23 cellular contexts compared by ENCODE assay signal in the genomic region with DNA sequence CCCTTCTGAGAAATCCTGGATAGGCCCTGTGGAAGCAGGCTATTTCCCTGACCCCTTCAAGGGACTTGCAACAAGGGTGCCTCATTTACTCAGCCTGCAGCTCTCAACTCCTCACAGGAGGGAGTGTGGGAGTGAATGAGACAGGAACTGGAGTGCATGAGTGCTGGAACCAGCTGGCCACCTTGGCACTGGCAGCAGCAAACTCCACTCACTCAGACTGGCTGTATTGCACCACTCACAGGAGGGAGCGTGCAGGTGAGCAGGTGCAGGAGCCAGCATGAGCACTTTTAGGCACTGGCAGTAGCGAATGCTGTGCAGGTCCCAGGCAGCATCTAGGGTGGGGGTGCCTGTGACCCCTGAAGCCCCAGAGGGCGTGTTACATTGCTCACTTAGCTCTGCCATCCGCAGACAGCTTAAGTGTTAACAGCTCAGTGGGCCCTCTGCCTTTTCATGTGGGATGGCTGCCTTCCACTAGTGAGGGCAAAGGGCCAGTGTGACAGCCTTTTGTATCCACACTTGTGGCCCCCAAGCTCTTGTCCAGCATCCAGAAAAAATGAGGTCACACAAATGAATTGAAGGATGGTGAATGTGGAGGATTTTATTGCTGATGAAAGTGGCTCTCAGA. TPM values are rescaled to one million over a fixed set of nuclear protein-coding genes. Genes with fewer than 3 reads are reported as not detected.
A peak's percentile ranks its signal among the peaks of the same experiment; 100 is the strongest.
DNase-seq lines count a peak whose midpoint lies in the region; ATAC-seq and TF ChIP-seq lines count a peak whose summit lies in the region.
"Had no signal": no experiment of that assay in that cellular context is flagged by ENCODE, and none has a peak within 500 bp of the region (broad histone marks: within the 10 kb centered on the region; RNA-seq: fewer than 3 reads in every experiment).

No MANE protein-coding gene starts in this region.

- DNase-seq in left cardiac atrium = no peak
- no peak for DNase-seq in right atrium auricular region (ENCODE audit: low spot score)
- DNase-seq in NCI-H345 (lab: John Stamatoyannopoulos, UW) = peak; percentile 83
- peak; percentile 25 to 33 for DNase-seq in thyroid gland
- no peak for DNase-seq in kidney glomerular epithelial cell (lab: John Stamatoyannopoulos, UW)
- no peak for DNase-seq in T-helper 2 cell
- DNase-seq: activated B cell treated with CpG ODN at 0.5 μM for 24 hours; activated CD8-positive, alpha-beta T cell treated with anti-CD3 and anti-CD28 coated beads, Interleukin-2, amount 10 ng/mL, durations not matched to agents 7 days and 5 days; adrenal gland; HCEC 1CT; heart left ventricle; left ventricle myocardium inferior; mucosa of descending colon; NCI-H1930; NCI-H526 treated with DMSO at 0.1 percent for 48 hours; nephron progenitor cell; uterus had no signal

- intact Hi-C loops in left cardiac atrium (cut with DNase I) (no loop called here), thyroid gland (cut with DNase I) (no loop called here)

- TF ChIP-seq CTCF in right atrium auricular region (IDR thresholded peaks at IDR 0.05) (no peak), thyroid gland (IDR thresholded peaks at IDR 0.05) (no peak)

- no peaks in the 10 kb centered on the region for H3K9me3 ChIP-seq in right atrium auricular region
- no peaks in the 10 kb centered on the region for H3K9me3 ChIP-seq in thyroid gland
- H3K9me3 ChIP-seq: adrenal gland, heart left ventricle, left ventricle myocardium inferior, mucosa of descending colon, prostate gland, uterus had no signal

- no peaks in the 10 kb centered on the region for H3K36me3 ChIP-seq in right atrium auricular region
- no peaks in the 10 kb centered on the region for H3K36me3 ChIP-seq in thyroid gland
- H3K36me3 ChIP-seq: adrenal gland; BLaER1 treated with 17β-estradiol and CSF1 and Interleukin-3, amounts not matched to agents 10 nM and 100 nM; heart left ventricle; left ventricle myocardium inferior; prostate gland; uterus had no signal

- ATAC-seq in left cardiac atrium = peak; percentile 18 to 50
- ATAC-seq in esophagus mucosa = peak; percentile 39
- no peak for ATAC-seq in GM19035 (IDR thresholded peaks at IDR 0.05; ENCODE audit: unreplicated experiment)
- ATAC-seq: activated CD8-positive, alpha-beta T cell treated with anti-CD3 and anti-CD28 coated beads, Interleukin-2, amount 10 ng/mL, durations not matched to agents 7 days and 5 days; K562; mucosa of descending colon had no signal

- no peaks in the 10 kb centered on the region for H3K27me3 ChIP-seq in right atrium auricular region
- H3K27me3 ChIP-seq in thyroid gland = no peaks in the 10 kb centered on the region
- H3K27me3 ChIP-seq: adrenal gland; BLaER1 treated with 17β-estradiol and CSF1 and Interleukin-3, amounts not matched to agents 10 nM and 100 nM; uterus had no signal

- no peak for TF ChIP-seq POLR2A in thyroid gland (IDR thresholded peaks at IDR 0.05)

- no peak overlapping the region for H3K4me3 ChIP-seq in right atrium auricular region
- no peak overlapping the region for H3K4me3 ChIP-seq in thyroid gland (replicated peaks in 1 of 3)
- H3K4me3 ChIP-seq: adrenal gland; BLaER1 treated with 17β-estradiol and CSF1 and Interleukin-3, amounts not matched to agents 10 nM and 100 nM; coronary artery; heart left ventricle; K562; left ventricle myocardium inferior; mucosa of descending colon; prostate gland; uterus had no signal

- no peak overlapping the region for H3K27ac ChIP-seq in right atrium auricular region
- no peak overlapping the region for H3K27ac ChIP-seq in thyroid gland
- H3K27ac ChIP-seq: adrenal gland; BLaER1 treated with 17β-estradiol and CSF1 and Interleukin-3, amounts not matched to agents 10 nM and 100 nM; coronary artery; heart left ventricle; left ventricle myocardium inferior; prostate gland; uterus had no signal

- no peaks in the 10 kb centered on the region for H3K4me1 ChIP-seq in right atrium auricular region
- no peaks in the 10 kb centered on the region for H3K4me1 ChIP-seq in thyroid gland
- H3K4me1 ChIP-seq: adrenal gland, heart left ventricle, left ventricle myocardium inferior, prostate gland, uterus had no signal

- 63 to 67% methylated on average over 1 to 4 of the region's 4 CpGs for WGBS in thyroid gland, 2 donors

RNA-seq across cellular contexts. Expression of a gene that starts 11.0 kb away (rescaled TPM):
- total RNA-seq in left cardiac atrium (10 to 100 TPM; 15.7 to 20.5 TPM), right atrium auricular region (10 to 100 TPM; 16.4 to 17.6 TPM), esophagus mucosa (24.4 TPM), thyroid gland (10 to 100 TPM; 21.6 to 46.4 (median 29.1) TPM)

RNA-seq across cellular contexts. Expression of a gene that starts 59.2 kb away (rescaled TPM):
- total RNA-seq in left cardiac atrium (10 to 100 TPM; 18.0 to 29.1 TPM), right atrium auricular region (10 to 100 TPM in 1 of 2 donors, 1 to 10 TPM in 1; 8.2 to 12.8 TPM), esophagus mucosa (73.3 TPM), thyroid gland (10 to 100 TPM; 45.6 to 80.0 (median 64.5) TPM)

RNA-seq across cellular contexts. Expression of a gene that starts 59.3 kb away (rescaled TPM):
- total RNA-seq in left cardiac atrium = 1 to 10 TPM; 5.7 to 9.9 TPM
- total RNA-seq in right atrium auricular region = 1 to 10 TPM; 2.8 to 3.9 TPM
- total RNA-seq in esophagus mucosa = 14.3 TPM
- total RNA-seq in thyroid gland = 10 to 100 TPM in 1 of 4 donors, 1 to 10 TPM in 3; 6.1 to 12.5 (median 7.1) TPM

Comparison
In these comparisons a context has a peak if more than half of its experiments do, and no peak if none do; other contexts are left out.
1. DNase-seq: peak in NCI-H345 (single experiment) and thyroid gland (2 of 2); none in left cardiac atrium (single experiment), right atrium auricular region (single experiment), kidney glomerular epithelial cell (single experiment) and T-helper 2 cell (0 of 5).